ENCODE assay signal across 9 cellular contexts in the genomic region with DNA sequence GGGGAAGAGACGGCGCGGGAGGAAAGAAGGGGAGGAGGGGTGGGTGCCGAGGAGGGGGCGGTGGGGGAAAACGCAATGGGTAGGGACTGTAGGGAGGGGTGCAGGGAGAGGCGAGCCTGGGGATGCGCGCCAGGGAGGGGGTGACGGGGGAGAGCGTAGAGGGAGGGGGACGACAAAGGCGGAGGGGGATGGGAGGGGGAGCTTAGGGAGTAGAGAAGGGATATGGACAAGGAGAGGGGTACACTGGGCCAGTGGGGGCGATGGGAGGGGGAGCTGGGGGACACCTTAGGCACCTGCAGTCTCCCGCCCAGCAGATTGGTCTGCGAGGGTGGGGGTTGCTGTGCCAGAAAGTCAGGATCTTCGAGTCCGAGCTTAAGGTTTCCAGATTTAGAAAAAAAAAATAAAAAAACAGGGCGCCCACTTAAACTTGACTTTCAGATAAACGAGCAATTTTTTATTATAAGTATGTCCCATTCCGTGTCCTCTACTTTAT. TPM values are rescaled to one million over a fixed set of nuclear protein-coding genes. Genes with fewer than 3 reads are reported as not detected.
DNase-seq lines count a peak whose midpoint lies in the region; ATAC-seq and TF ChIP-seq lines count a peak whose summit lies in the region.
"Had no signal": no experiment of that assay in that cellular context is flagged by ENCODE, and none has a peak within 500 bp of the region (broad histone marks: within the 10 kb centered on the region; RNA-seq: fewer than 3 reads in every experiment).

No MANE protein-coding gene starts in this region.

- no peak for TF ChIP-seq CTCF in GM10266 (IDR thresholded peaks at IDR 0.05; ENCODE audit: control insufficient read depth, insufficient read depth, low read depth, missing control alignments)

- peaks cover 47% of the 10 kb centered on the region for H3K27me3 ChIP-seq in trophoblast cell (ENCODE audit: insufficient read depth, low read length)

- H4K8ac ChIP-seq in trophoblast cell (ENCODE audit: low read depth, low read length), result no peak overlapping the region

- H3K27me3 Mint-ChIP-seq in dendritic cell treated with granulocyte-macrophage colony-stimulating factor and Interleukin-4, amounts not matched to agents 40 ng/mL and 50 ng/mL, for 4 days, result peaks cover 56% of the 10 kb centered on the region

- H3K4me1 Mint-ChIP-seq in dendritic cell treated with granulocyte-macrophage colony-stimulating factor and Interleukin-4, amounts not matched to agents 40 ng/mL and 50 ng/mL, for 4 days (ENCODE audit: low read depth), result peaks cover 62% of the 10 kb centered on the region

- H3K14ac ChIP-seq in trophoblast cell (ENCODE audit: low read length), result no peak overlapping the region

- peaks cover 7 to 15% of the 10 kb centered on the region in 2 experiments for H3K36me3 ChIP-seq in trophoblast cell (ENCODE audit: control insufficient read depth in 1 of 2, insufficient read depth in 2 of 2, low read length in 2 of 2)

- no peak overlapping the region for H2AK5ac ChIP-seq in trophoblast cell (ENCODE audit: low read length)

- no peak overlapping the region for H2BK5ac ChIP-seq in trophoblast cell (ENCODE audit: low read depth, low read length, poor library complexity)

- peaks cover 15% of the 10 kb centered on the region for H3K36me3 Mint-ChIP-seq in dendritic cell treated with granulocyte-macrophage colony-stimulating factor and Interleukin-4, amounts not matched to agents 40 ng/mL and 50 ng/mL, for 4 days (ENCODE audit: low read depth)

- peak overlapping the region; percentile 64 for H3K4me2 ChIP-seq in trophoblast cell (ENCODE audit: low read length)

- no peak overlapping the region for H2AFZ ChIP-seq in trophoblast cell (ENCODE audit: insufficient read depth, low read length, poor library complexity)

- no peak overlapping the region for H3K27ac ChIP-seq in trophoblast cell (ENCODE audit: low read depth, low read length)
- H3K27ac ChIP-seq: epithelial cell of prostate had no signal

- intact Hi-C loops in dendritic cell treated with granulocyte-macrophage colony-stimulating factor and Interleukin-4, amounts not matched to agents 40 ng/mL and 50 ng/mL, for 4 days (cut with micrococcal nuclease), result no loop called here

- H3K23ac ChIP-seq in trophoblast cell (ENCODE audit: low read length), result no peak overlapping the region

- peak overlapping the region; percentile 69 for H3K4me3 ChIP-seq in trophoblast cell (ENCODE audit: low read depth, low read length)

- peak overlapping the region; percentile 67 for H4K91ac ChIP-seq in trophoblast cell (ENCODE audit: low read depth, low read length)

- H3K4me1 ChIP-seq in trophoblast cell (ENCODE audit: control insufficient read depth in 1 of 2, insufficient read depth in 2 of 2, low read length in 2 of 2), result peaks cover 9% of the 10 kb centered on the region in 2 experiments

- ATAC-seq in HG03457 (IDR thresholded peaks at IDR 0.05; ENCODE audit: unreplicated experiment) (no peak), HG03108 (IDR thresholded peaks at IDR 0.05; ENCODE audit: unreplicated experiment) (no peak)

- peak overlapping the region; percentile 79 for H3K27ac Mint-ChIP-seq in dendritic cell treated with granulocyte-macrophage colony-stimulating factor and Interleukin-4, amounts not matched to agents 40 ng/mL and 50 ng/mL, for 4 days

- no peak overlapping the region for H3K4ac ChIP-seq in trophoblast cell (ENCODE audit: low read depth, low read length)

- H3K9me3 ChIP-seq in trophoblast cell (ENCODE audit: insufficient read depth, low read depth, low read length), result peaks cover 4% of the 10 kb centered on the region

- no peak overlapping the region for H4K12ac ChIP-seq in trophoblast cell (ENCODE audit: low read depth, low read length)

- no peak overlapping the region for H3K9ac ChIP-seq in trophoblast cell (ENCODE audit: low read length)

- H3K79me1 ChIP-seq in trophoblast cell (ENCODE audit: low read length), result peaks cover 3% of the 10 kb centered on the region

- H3K79me2 ChIP-seq in trophoblast cell (ENCODE audit: control insufficient read depth, insufficient read depth, low read length, poor library complexity), result peaks cover 3% of the 10 kb centered on the region

- peak overlapping the region; percentile 67 for H3K4me3 Mint-ChIP-seq in dendritic cell treated with granulocyte-macrophage colony-stimulating factor and Interleukin-4, amounts not matched to agents 40 ng/mL and 50 ng/mL, for 4 days

- H2BK12ac ChIP-seq in trophoblast cell (ENCODE audit: low read length), result no peak overlapping the region

- DNase-seq in GM10266 (ENCODE audit: extremely low spot score), result peak; percentile 67
- peak; percentile 49 for DNase-seq in NCI-H1694 treated with DMSO at 0.1 percent for 48 hours (lab: John Stamatoyannopoulos, UW)
- DNase-seq in trophoblast cell, result no peak
- no peak for DNase-seq in middle frontal gyrus (ENCODE audit: extremely low spot score, low spot score)
- DNase-seq in superior temporal gyrus (ENCODE audit: extremely low spot score), result no peak

- H2BK120ac ChIP-seq in trophoblast cell (ENCODE audit: insufficient read depth, low read length, poor library complexity), result no peak overlapping the region

- H3K9me3 Mint-ChIP-seq in dendritic cell treated with granulocyte-macrophage colony-stimulating factor and Interleukin-4, amounts not matched to agents 40 ng/mL and 50 ng/mL, for 4 days, result no peaks in the 10 kb centered on the region

- no peak overlapping the region for H3K18ac ChIP-seq in trophoblast cell (ENCODE audit: low read length)

- WGBS in trophoblast cell (ENCODE audit: extremely low coverage, insufficient coverage, insufficient read length), result no CpG with 5 or more reads among the region's 21 CpGs

RNA-seq across cellular contexts. Expression of a gene that starts 15.7 kb away (rescaled TPM):
- 82.1 and 84.6 TPM in 2 replicates for polyA plus RNA-seq in trophoblast cell (2013)

RNA-seq across cellular contexts. Expression of a gene that starts 18.4 kb away (rescaled TPM):
- 0.31 and 0.48 TPM in 2 replicates for polyA plus RNA-seq in trophoblast cell (2013)

RNA-seq across cellular contexts. Expression of a gene that starts 59.5 kb away (rescaled TPM):
- polyA plus RNA-seq in trophoblast cell (2013), result 1.5 TPM in 2 replicates

Comparison
In these comparisons a context has a peak if more than half of its experiments do, and no peak if none do; other contexts are left out.
1. DNase-seq: peak in GM10266 (single experiment) and NCI-H1694 treated with DMSO at 0.1 percent for 48 hours (single experiment); none in trophoblast cell (0 of 2), middle frontal gyrus (single experiment) and superior temporal gyrus (single experiment).